12 cellular contexts compared by ENCODE assay signal in the genomic region with DNA sequence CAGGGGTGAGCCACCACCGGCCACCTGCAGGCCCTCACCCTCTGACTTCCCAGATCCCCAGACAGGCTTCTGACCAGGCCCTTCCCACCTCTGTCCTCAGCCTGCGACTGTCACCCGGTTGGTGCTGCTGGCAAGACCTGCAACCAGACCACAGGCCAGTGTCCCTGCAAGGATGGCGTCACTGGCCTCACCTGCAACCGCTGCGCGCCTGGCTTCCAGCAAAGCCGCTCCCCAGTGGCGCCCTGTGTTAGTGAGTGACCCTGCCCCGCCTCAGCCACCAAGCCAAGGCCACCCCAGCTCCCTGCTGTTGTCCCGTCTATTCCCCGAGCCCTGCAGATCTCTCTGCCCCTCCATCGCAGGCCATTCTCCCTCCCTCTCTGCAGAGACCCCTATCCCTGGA. TPM values are rescaled to one million over a fixed set of nuclear protein-coding genes. Genes with fewer than 3 reads are reported as not detected.
DNase-seq lines count a peak whose midpoint lies in the region; ATAC-seq, FAIRE-seq and TF ChIP-seq lines count a peak whose summit lies in the region.
"Had no signal": no experiment of that assay in that cellular context is flagged by ENCODE, and none has a peak within 500 bp of the region (broad histone marks: within the 10 kb centered on the region; RNA-seq: fewer than 3 reads in every experiment).

No MANE protein-coding gene starts in this region.

- TF ChIP-seq CTCF in A549 (IDR thresholded peaks at IDR 0.05) (no peak), Caco-2 (IDR thresholded peaks at IDR 0.05; ENCODE audit: insufficient read depth in 1 of 2, low read depth in 1 of 2, low read length in 1 of 2, severe bottlenecking in 1 of 2, unreplicated experiment in 1 of 2) (no peak), hepatocyte (IDR thresholded peaks at IDR 0.05; ENCODE audit: poor library complexity) (no peak), vagina (IDR thresholded peaks at IDR 0.05) (no peak)

- H3K9me2 ChIP-seq in hepatocyte (replicated peaks; ENCODE audit: insufficient read depth): no peaks in the 10 kb centered on the region

- POLR2A ChIA-PET in A549 (lab: Yijun Ruan, JAX): interaction anchor here (0.6 kb wide), 1 partner anchor 204 kb away, joined by 4 read pairs; no protein-coding TSS in a partner anchor
- POLR2A ChIA-PET in Caco-2 (lab: Charles Lee): no interaction called here
- POLR2A ChIA-PET in T-cell (lab: Charles Lee): no interaction called here

- TF ChIP-seq EP300 in A549 (IDR thresholded peaks at IDR 0.05): no peak

- no TSS peak for BruUV-seq in Caco-2 (replicated peaks; lab: Mats Ljungman, UMichigan)

- CTCF ChIA-PET in A549 (lab: Yijun Ruan, JAX): interaction anchor here (0.6 to 2.8 kb wide), 7 partner anchors 10 to 221 kb away, joined by 3 to 17 read pairs (median 3); a partner anchor contains a TSS
- CTCF ChIA-PET in Caco-2 (lab: Charles Lee): interaction anchor here (1.5 kb wide), 1 partner anchor 12 kb away, joined by 4 read pairs; no protein-coding TSS in a partner anchor
- CTCF ChIA-PET in T-cell (lab: Charles Lee): no interaction called here

- H3K27me3 ChIP-seq in Caco-2 (replicated peaks; ENCODE audit: control insufficient read depth, insufficient read depth, low read length) (no peaks in the 10 kb centered on the region), hepatocyte (peaks cover 8% of the 10 kb centered on the region), vagina (peaks cover 4% of the 10 kb centered on the region)

- 92% methylated on average over 13 of the region's 13 CpGs for WGBS in A549 (ENCODE audit: missing lambda C conversion rate)
- WGBS in hepatocyte (ENCODE audit: low lambda C conversion rate, missing lambda C conversion rate): 94% methylated on average over 12 of the region's 13 CpGs

- no peak overlapping the region for H3K4me3 ChIP-seq in A549
- H3K4me3 ChIP-seq in Caco-2 (ENCODE audit: low read depth, low read length): no peak overlapping the region
- no peak overlapping the region for H3K4me3 ChIP-seq in hepatocyte
- no peak overlapping the region for H3K4me3 ChIP-seq in vagina

- peaks cover 21% of the 10 kb centered on the region for H4K20me1 ChIP-seq in hepatocyte (ENCODE audit: insufficient read depth, poor library complexity, severe bottlenecking)

- H3K36me3 Mint-ChIP-seq in Caco-2 (ENCODE audit: insufficient read depth, unreplicated experiment): peaks cover 10% of the 10 kb centered on the region
- no peaks in the 10 kb centered on the region for H3K36me3 Mint-ChIP-seq in T-cell
- H3K36me3 Mint-ChIP-seq: activated naive CD4-positive, alpha-beta T cell treated with anti-CD3 and anti-CD28 coated beads, Interleukin-2, amount 50 U/mL, for 24 hours had no signal

- H3K9me3 ChIP-seq in A549 (no peaks in the 10 kb centered on the region), Caco-2 (no peaks in the 10 kb centered on the region), hepatocyte (ENCODE audit: low read depth) (no peaks in the 10 kb centered on the region), vagina (no peaks in the 10 kb centered on the region)
- H3K9me3 ChIP-seq: prostate gland had no signal

- TF ChIP-seq RAD21 in A549 (conservative IDR thresholded peaks at IDR 0.05 in 1 of 2, IDR thresholded peaks at IDR 0.05 in 1 of 2): no peak

- FAIRE-seq in A549 (lab: Jason Lieb, UNC): no peak

- H3K4me1 ChIP-seq in A549 (peaks cover 41% of the 10 kb centered on the region), Caco-2 (peaks cover 38% of the 10 kb centered on the region), hepatocyte (ENCODE audit: insufficient read depth) (peaks cover 76% of the 10 kb centered on the region), vagina (peaks cover 65% of the 10 kb centered on the region)

- H2AFZ ChIP-seq in hepatocyte: no peak overlapping the region

- H3K27ac ChIP-seq in A549 (peak overlapping the region in 1 of 2 experiments; percentile 99; a peak in 3 of 6 replicates), hepatocyte (no peak overlapping the region), vagina (no peak overlapping the region)
- H3K27ac ChIP-seq: prostate gland had no signal

- no peak for TF ChIP-seq POLR2A in A549 (IDR thresholded peaks at IDR 0.05; ENCODE audit: low read length)
- TF ChIP-seq POLR2A in vagina (IDR thresholded peaks at IDR 0.05): no peak

- DNase-seq in A549 (ENCODE audit: low read depth in 1 of 2, low spot score in 1 of 2) (no peak), Caco-2 (no peak), T-cell (no peak), hepatocyte (ENCODE audit: low spot score) (no peak), vagina (ENCODE audit: extremely low spot score in 2 of 2) (no peak), NCI-H510A (lab: John Stamatoyannopoulos, UW) (no peak), NOMO-1 treated with DMSO at 0.1 percent for 48 hours (lab: John Stamatoyannopoulos, UW; ENCODE audit: unreplicated experiment) (no peak)
- DNase-seq: DMS 273 treated with DMSO at 0.1 percent for 48 hours, left ventricle myocardium superior had no signal

- no peaks in the 10 kb centered on the region for H3K36me3 ChIP-seq in Caco-2 (ENCODE audit: control insufficient read depth, insufficient read depth, low read length)
- no peaks in the 10 kb centered on the region for H3K36me3 ChIP-seq in hepatocyte (replicated peaks; ENCODE audit: insufficient read depth, low read depth)
- H3K36me3 ChIP-seq in vagina: no peaks in the 10 kb centered on the region
- H3K36me3 ChIP-seq: prostate gland had no signal

- H3K4me3 Mint-ChIP-seq in Caco-2 (ENCODE audit: unreplicated experiment) (peak overlapping the region; percentile 62), T-cell (peak overlapping the region; percentile 25 to 68 (median 58))

- no peak overlapping the region for H3K27ac Mint-ChIP-seq in Caco-2 (ENCODE audit: unreplicated experiment)
- peak overlapping the region in 1 of 2 donors; percentile 23 for H3K27ac Mint-ChIP-seq in T-cell

- intact Hi-C loops in Caco-2 (cut with micrococcal nuclease; ENCODE audit: unreplicated experiment) (no loop called here), vagina (cut with DNase I) (no loop called here)

- no peaks in the 10 kb centered on the region for H3K9me3 Mint-ChIP-seq in Caco-2 (ENCODE audit: unreplicated experiment)
- no peaks in the 10 kb centered on the region for H3K9me3 Mint-ChIP-seq in T-cell
- H3K9me3 Mint-ChIP-seq: activated naive CD4-positive, alpha-beta T cell treated with anti-CD3 and anti-CD28 coated beads, Interleukin-2, amount 50 U/mL, for 24 hours had no signal

- H3K79me2 ChIP-seq in hepatocyte: peaks cover 30% of the 10 kb centered on the region

- H3K4me1 Mint-ChIP-seq in Caco-2 (ENCODE audit: low read depth, unreplicated experiment) (peaks cover 11% of the 10 kb centered on the region), T-cell (peaks cover 22 to 32% (median 24%) of the 10 kb centered on the region in 3 donors)

- no peak for ATAC-seq in A549
- no peak for ATAC-seq in T-cell (replicated peaks in 1 of 4)
- no peak for ATAC-seq in HG02885 (IDR thresholded peaks at IDR 0.05; ENCODE audit: poor library complexity, unreplicated experiment)
- ATAC-seq: left ventricle myocardium superior had no signal

- peak overlapping the region; percentile 100 for H3K4me2 ChIP-seq in A549
- peak overlapping the region; percentile 98 for H3K4me2 ChIP-seq in hepatocyte

- H3K27me3 Mint-ChIP-seq in Caco-2 (ENCODE audit: insufficient read depth, unreplicated experiment): no peaks in the 10 kb centered on the region
- peaks cover 14 to 32% of the 10 kb centered on the region in 2 donors for H3K27me3 Mint-ChIP-seq in T-cell

RNA-seq across cellular contexts. Expression of a gene that starts 1.8 kb away (rescaled TPM):
- polyA plus RNA-seq in A549 (2011; rRNA removed): not detected in 2 replicates
- polyA plus RNA-seq in A549 (2012; cell fraction: cytosol; rRNA removed): 0.01 TPM in 1 of 2 replicates, not detected in the other
- polyA plus RNA-seq in A549 (2012; cell fraction: nucleus; rRNA removed): 0.04 and 0.19 TPM in 2 replicates
- 0.04 TPM in 1 of 3 replicates, not detected in the others for polyA plus RNA-seq in A549 (2017; fragmentation: RNase III; extraction: RNeasy Plus Mini Kit Qiagen cat#74134 plus additional on column Dnase treatment)
- polyA minus RNA-seq in A549 (2011; rRNA and poly(A)+ RNA removed): not detected in 2 replicates
- 0.30 and 0.39 TPM in 2 replicates for total RNA-seq in Caco-2 (2022)
- total RNA-seq in T-cell: not detected
- 4.5 and 4.8 TPM in 2 replicates for total RNA-seq in hepatocyte
- 1.1 and 2.4 TPM in 2 replicates for polyA plus RNA-seq in hepatocyte
- total RNA-seq in vagina: not detected

RNA-seq across cellular contexts. Expression of a gene that starts 2.0 kb away (rescaled TPM):
- 4.0 and 4.2 TPM in 2 replicates for polyA plus RNA-seq in A549 (2011; rRNA removed)
- polyA plus RNA-seq in A549 (2012; cell fraction: cytosol; rRNA removed): 6.2 and 8.4 TPM in 2 replicates
- polyA plus RNA-seq in A549 (2012; cell fraction: nucleus; rRNA removed): 19.7 and 29.5 TPM in 2 replicates
- 5.9 to 7.3 TPM (median 6.3 TPM) in 3 replicates for polyA plus RNA-seq in A549 (2017; fragmentation: RNase III; extraction: RNeasy Plus Mini Kit Qiagen cat#74134 plus additional on column Dnase treatment)
- polyA minus RNA-seq in A549 (2011; rRNA and poly(A)+ RNA removed): 5.1 and 7.7 TPM in 2 replicates
- 20.8 and 22.6 TPM in 2 replicates for total RNA-seq in Caco-2 (2022)
- total RNA-seq in T-cell: 10 to 100 TPM in 3 of 5 donors, 1 to 10 TPM in 2; 8.3 to 22.2 (median 10.7) TPM
- 10.4 and 13.6 TPM in 2 replicates for total RNA-seq in hepatocyte
- 8.3 and 10.9 TPM in 2 replicates for polyA plus RNA-seq in hepatocyte
- 9.6 TPM for total RNA-seq in vagina

RNA-seq across cellular contexts. Expression of a gene that starts 13.0 kb away (rescaled TPM):
- 9.5 and 9.6 TPM in 2 replicates for polyA plus RNA-seq in A549 (2011; rRNA removed)
- polyA plus RNA-seq in A549 (2012; cell fraction: cytosol; rRNA removed): 34.1 and 41.0 TPM in 2 replicates
- polyA plus RNA-seq in A549 (2012; cell fraction: nucleus; rRNA removed): 96.6 and 133 TPM in 2 replicates
- polyA plus RNA-seq in A549 (2017; fragmentation: RNase III; extraction: RNeasy Plus Mini Kit Qiagen cat#74134 plus additional on column Dnase treatment): 20.7 to 22.6 TPM (median 22.2 TPM) in 3 replicates
- polyA minus RNA-seq in A549 (2011; rRNA and poly(A)+ RNA removed): 12.1 and 12.2 TPM in 2 replicates
- 29.0 and 30.6 TPM in 2 replicates for total RNA-seq in Caco-2 (2022)
- 1 to 10 TPM in 2 of 5 donors, under 1 TPM in 3; 0.85 to 1.8 (median 0.93) TPM for total RNA-seq in T-cell
- 6.2 and 7.6 TPM in 2 replicates for total RNA-seq in hepatocyte
- polyA plus RNA-seq in hepatocyte: 7.1 and 8.1 TPM in 2 replicates
- 2.5 TPM for total RNA-seq in vagina

RNA-seq across cellular contexts. Expression of a gene that starts 40.9 kb away (rescaled TPM):
- 9.4 and 14.7 TPM in 2 replicates for polyA plus RNA-seq in A549 (2011; rRNA removed)
- polyA plus RNA-seq in A549 (2012; cell fraction: cytosol; rRNA removed): 93.2 and 106 TPM in 2 replicates
- polyA plus RNA-seq in A549 (2012; cell fraction: nucleus; rRNA removed): 111 and 115 TPM in 2 replicates
- 152 to 153 TPM (median 153 TPM) in 3 replicates for polyA plus RNA-seq in A549 (2017; fragmentation: RNase III; extraction: RNeasy Plus Mini Kit Qiagen cat#74134 plus additional on column Dnase treatment)
- 15.8 and 32.8 TPM in 2 replicates for polyA minus RNA-seq in A549 (2011; rRNA and poly(A)+ RNA removed)
- 200 and 204 TPM in 2 replicates for total RNA-seq in Caco-2 (2022)
- 100 to 1,000 TPM; 122 to 161 (median 128) TPM for total RNA-seq in T-cell
- total RNA-seq in hepatocyte: 81.4 and 89.8 TPM in 2 replicates
- 375 and 385 TPM in 2 replicates for polyA plus RNA-seq in hepatocyte
- 133 TPM for total RNA-seq in vagina

RNA-seq across cellular contexts. Expression of a gene that starts 43.6 kb away (rescaled TPM):
- polyA plus RNA-seq in A549 (2011; rRNA removed) (6.5 and 8.0 TPM in 2 replicates), A549 (2017; fragmentation: RNase III; extraction: RNeasy Plus Mini Kit Qiagen cat#74134 plus additional on column Dnase treatment) (13.4 to 15.1 TPM (median 14.4 TPM) in 3 replicates), hepatocyte (4.3 and 6.5 TPM in 2 replicates)
- 10.6 and 12.4 TPM in 2 replicates for polyA plus RNA-seq in A549 (2012; cell fraction: cytosol; rRNA removed)
- polyA plus RNA-seq in A549 (2012; cell fraction: nucleus; rRNA removed): 31.4 and 40.3 TPM in 2 replicates
- polyA minus RNA-seq in A549 (2011; rRNA and poly(A)+ RNA removed): 23.6 and 29.5 TPM in 2 replicates
- total RNA-seq in Caco-2 (2022) (48.7 and 52.4 TPM in 2 replicates), T-cell (1 to 10 TPM; 3.5 to 5.1 (median 4.0) TPM), hepatocyte (4.7 TPM in 2 replicates), vagina (2.5 TPM)

Comparison
In these comparisons a context has a peak if more than half of its experiments do, and no peak if none do; other contexts are left out.
1. CTCF ChIA-PET loops: an anchor here in A549 (0.6 to 2.8 kb wide) and Caco-2 (1.5 kb wide); none called in T-cell.